ENCODE assay signal across 17 cellular contexts in genomic region chr3:1971780-1972179, GRCh38.
DNase-seq lines count a peak whose midpoint lies in the region; ATAC-seq, FAIRE-seq and TF ChIP-seq lines count a peak whose summit lies in the region.
"Had no signal": no experiment of that assay in that cellular context is flagged by ENCODE, and none has a peak within 500 bp of the region (broad histone marks: within the 10 kb centered on the region; RNA-seq: fewer than 3 reads in every experiment).

No MANE protein-coding gene starts in this region.

- H3K36me3 ChIP-seq in endothelial cell of umbilical vein (ENCODE audit: control insufficient read depth in 2 of 2, extremely low read depth in 1 of 2, insufficient read depth in 2 of 2, low read length in 2 of 2): no peaks in the 10 kb centered on the region
- no peaks in the 10 kb centered on the region for H3K36me3 ChIP-seq in kidney epithelial cell (ENCODE audit: control insufficient read depth, insufficient read depth, low read length)
- no peaks in the 10 kb centered on the region for H3K36me3 ChIP-seq in body of pancreas (replicated peaks in 1 of 2; ENCODE audit: insufficient read depth in 1 of 2, low read depth in 2 of 2)

- whole genome bisulfite sequencing in body of pancreas, 2 donors: 22 to 45% methylated on average over 1 of the region's 1 CpG

- no peak for TF ChIP-seq POLR2A in endothelial cell of umbilical vein (IDR thresholded peaks at IDR 0.05; ENCODE audit: low read depth, low read length)
- no peak for TF ChIP-seq POLR2A in body of pancreas (IDR thresholded peaks at IDR 0.05)

- CTCF ChIA-PET in endothelial cell of umbilical vein (lab: Charles Lee): interaction anchor here (0.7 kb wide), 1 partner anchor 480 kb away, joined by 3 read pairs; no protein-coding TSS in a partner anchor

- TF ChIP-seq CTCF in astrocyte of the cerebellum (IDR thresholded peaks at IDR 0.05; ENCODE audit: low read depth, low read length, missing control alignments): no peak
- TF ChIP-seq CTCF in endothelial cell of umbilical vein (IDR thresholded peaks at IDR 0.05; ENCODE audit: extremely low read depth in 1 of 2, insufficient read depth in 1 of 2, low read depth in 1 of 2, low read length in 2 of 2): no peak
- no peak for TF ChIP-seq CTCF in kidney epithelial cell (IDR thresholded peaks at IDR 0.05; ENCODE audit: insufficient read depth, low read length, poor library complexity, severe bottlenecking)
- no peak for TF ChIP-seq CTCF in body of pancreas (IDR thresholded peaks at IDR 0.05)

- H3K4me3 ChIP-seq in astrocyte of the cerebellum (ENCODE audit: low read depth, low read length): no peak overlapping the region
- H3K4me3 ChIP-seq in endothelial cell of umbilical vein (replicated peaks in 1 of 3; ENCODE audit: insufficient read depth in 1 of 3, low read depth in 1 of 3, low read length in 3 of 3): no peak overlapping the region
- H3K4me3 ChIP-seq in kidney epithelial cell (ENCODE audit: low read depth, low read length): no peak overlapping the region
- H3K4me3 ChIP-seq in body of pancreas: no peak overlapping the region

- no peaks in the 10 kb centered on the region for H3K27me3 ChIP-seq in endothelial cell of umbilical vein (ENCODE audit: control insufficient read depth in 2 of 2, insufficient read depth in 2 of 2, low read length in 2 of 2)
- H3K27me3 ChIP-seq in kidney epithelial cell (ENCODE audit: control insufficient read depth, insufficient read depth, low read length): no peaks in the 10 kb centered on the region
- no peaks in the 10 kb centered on the region for H3K27me3 ChIP-seq in body of pancreas

- H3K27ac ChIP-seq in endothelial cell of umbilical vein (ENCODE audit: insufficient read depth, low read depth, low read length) (peak overlapping the region; percentile 86), body of pancreas (no peak overlapping the region)

- dilution Hi-C loops in endothelial cell of umbilical vein (cut with MboI; ENCODE audit: extremely low pct_ligation_motif_present, low sequenced_read_pairs): no loop called here

- FAIRE-seq in endothelial cell of umbilical vein (lab: Jason Lieb, UNC): no peak
- FAIRE-seq: GM19239 had no signal

- BruUV-seq in endothelial cell of umbilical vein (replicated peaks; lab: Mats Ljungman, UMichigan): no TSS peak

- H2AFZ ChIP-seq in endothelial cell of umbilical vein (ENCODE audit: low read depth, low read length): no peak overlapping the region

- H4K20me1 ChIP-seq in endothelial cell of umbilical vein (replicated peaks; ENCODE audit: control insufficient read depth, extremely low read depth, insufficient read depth, low read length): no peaks in the 10 kb centered on the region

- H3K9ac ChIP-seq in endothelial cell of umbilical vein (replicated peaks; ENCODE audit: extremely low read depth, insufficient read depth, low read length): peak overlapping the region; percentile 38

- POLR2A ChIA-PET in endothelial cell of umbilical vein (lab: Charles Lee): no interaction called here

- ATAC-seq in body of pancreas (no peak), HG03565 (IDR thresholded peaks at IDR 0.05; ENCODE audit: unreplicated experiment) (no peak)

- no peaks in the 10 kb centered on the region for H3K79me2 ChIP-seq in endothelial cell of umbilical vein (ENCODE audit: control insufficient read depth, insufficient read depth, low read length)

- no peaks in the 10 kb centered on the region for H3K9me1 ChIP-seq in endothelial cell of umbilical vein (replicated peaks; ENCODE audit: control insufficient read depth, extremely low read depth, insufficient read depth, low read length)

- intact Hi-C loops in endothelial cell of umbilical vein (cut with micrococcal nuclease) (no loop called here), body of pancreas (cut with DNase I) (no loop called here)

- H3K9me3 ChIP-seq in endothelial cell of umbilical vein (replicated peaks; ENCODE audit: control insufficient read depth, insufficient read depth, low read length) (no peaks in the 10 kb centered on the region), body of pancreas (no peaks in the 10 kb centered on the region)

- H3K4me1 ChIP-seq in endothelial cell of umbilical vein (ENCODE audit: control insufficient read depth, extremely low read depth, insufficient read depth, low read length) (peaks cover 56% of the 10 kb centered on the region), body of pancreas (no peaks in the 10 kb centered on the region)

- peak; percentile 36 for DNase-seq in astrocyte of the cerebellum (ENCODE audit: low read depth)
- DNase-seq in endothelial cell of umbilical vein (ENCODE audit: low read depth, low spot score): peak; percentile 81
- DNase-seq in kidney epithelial cell (ENCODE audit: low read depth): peak; percentile 19
- DNase-seq in stromal cell of bone marrow (ENCODE audit: low read depth): peak; percentile 24
- no peak for DNase-seq in effector CD8-positive, alpha-beta T cell (lab: John Stamatoyannopoulos, UW)
- no peak for DNase-seq in body of pancreas
- DNase-seq: CD4-positive, alpha-beta T cell; H7; MV-4-11; NCI-H1417; NCI-H1930; NCI-H2171; NCI-H446 treated with DMSO at 0.1 percent for 48 hours; NK-92 treated with Interleukin-12 subunit alpha and Interleukin-12 subunit beta, amount 100 ng/mL, for 24 hours; SHP77 treated with DMSO at 0.1 percent for 48 hours had no signal

- in situ Hi-C loops in astrocyte of the cerebellum (cut with HindIII; ENCODE audit: low sequenced_read_pairs): no loop called here

- H3K4me2 ChIP-seq in endothelial cell of umbilical vein (ENCODE audit: insufficient read depth, low read length): peak overlapping the region; percentile 17

TF ChIP-seq in endothelial cell of umbilical vein, 7 proteins besides CTCF, POLR2A, EP300 and RAD21:
- TF ChIP-seq JUN (IDR thresholded peaks at IDR 0.05; ENCODE audit: borderline replicate concordance, insufficient read depth, insufficient read length, low read depth) (peak; percentile 73), EZH2 (IDR thresholded peaks at IDR 0.05; ENCODE audit: borderline replicate concordance, low read depth, low read length, severe bottlenecking) (no peak), MAX (IDR thresholded peaks at IDR 0.05; ENCODE audit: insufficient read depth, insufficient read length) (peak; percentile 57), FOS (IDR thresholded peaks at IDR 0.05; ENCODE audit: borderline replicate concordance, insufficient read depth, low read length) (no peak), POLR2AphosphoS5 (IDR thresholded peaks at IDR 0.05; ENCODE audit: insufficient read depth, low read depth, low read length) (no peak), GATA2 (IDR thresholded peaks at IDR 0.05; ENCODE audit: insufficient read depth, insufficient read length, low read depth, low read length) (no peak), MYC (IDR thresholded peaks at IDR 0.05; ENCODE audit: low read depth, low read length) (no peak)
TF ChIP-seq in endothelial cell of umbilical vein: peak in this region for 2.

Comparison
In these comparisons a context has a peak if more than half of its experiments do, and no peak if none do; other contexts are left out.
1. DNase-seq: peak in astrocyte of the cerebellum (single experiment), endothelial cell of umbilical vein (single experiment), kidney epithelial cell (single experiment) and stromal cell of bone marrow (single experiment); none in effector CD8-positive, alpha-beta T cell (single experiment) and body of pancreas (0 of 4).